ENCODE assay signal across 28 cellular contexts in genomic region chr1:2571348-2571747, GRCh38. TPM values are rescaled to one million over a fixed set of nuclear protein-coding genes. Genes with fewer than 3 reads are reported as not detected.
"Had no signal": no experiment of that assay in that cellular context is flagged by ENCODE, and none has a peak within 500 bp of the region (broad histone marks: within the 10 kb centered on the region; RNA-seq: fewer than 3 reads in every experiment).

No MANE protein-coding gene starts in this region.

- H3K4me3 ChIP-seq: neural progenitor cell, ovary, psoas muscle, skin epidermis, stomach, thoracic aorta, thyroid gland, tibial nerve, upper lobe of left lung, vagina had no signal

- H3K27me3 ChIP-seq: neural progenitor cell, ovary, thyroid gland, upper lobe of left lung, vagina had no signal

- DNase-seq: naive thymus-derived CD4-positive, alpha-beta T cell; natural killer cell; occipital lobe; ovary; posterior cingulate gyrus; stimulated activated CD4-positive, alpha-beta T cell treated with anti-CD3 and anti-CD28 coated beads, Interleukin-15, amount 100 ng/mL, for 24 hours; stimulated activated CD4-positive, alpha-beta T cell treated with anti-CD3 and anti-CD28 coated beads, Interleukin-2, amount 100 ng/mL, for 24 hours; stimulated activated CD4-positive, alpha-beta T cell treated with anti-CD3 and anti-CD28 coated beads, Interleukin-2, amount 100 ng/mL, for 48 hours; stimulated activated CD4-positive, alpha-beta T cell treated with anti-CD3 and anti-CD28 coated beads, Interleukin-4, amount 100 ng/mL, for 24 hours; stimulated activated naive B cell treated with anti-CD40 and anti-IgM and Interleukin-4, amounts not matched to agents 10 μg/mL and 1 μg/mL and 100 μg/mL, for 72 hours; stimulated activated naive CD4-positive, alpha-beta T cell treated with Interleukin-2 at 50 U/mL for 16 hours; stomach; thyroid gland; trophoblast cell; upper lobe of left lung had no signal

- H3K4me2 ChIP-seq: neural progenitor cell had no signal

- H3K9ac ChIP-seq: neural progenitor cell, parathyroid adenoma had no signal

- H3K27ac ChIP-seq: neural progenitor cell, ovary, parathyroid adenoma, psoas muscle, skin epidermis, stomach, thoracic aorta, thyroid gland, tibial nerve, vagina had no signal

- FAIRE-seq: urothelium cell line had no signal

- H3K4me1 ChIP-seq: neural progenitor cell, parathyroid adenoma, psoas muscle, vagina had no signal

- H2AFZ ChIP-seq: neural progenitor cell, parathyroid adenoma had no signal

- H3K79me2 ChIP-seq: parathyroid adenoma had no signal

- H3K9me3 ChIP-seq: ovary, psoas muscle, thyroid gland, vagina had no signal

- ATAC-seq: naive thymus-derived CD4-positive, alpha-beta T cell; natural killer cell; psoas muscle; right cardiac atrium; sciatic nerve; stimulated activated effector memory CD8-positive, alpha-beta T cell treated with anti-CD3 and anti-CD28 coated beads, Interleukin-12 subunit alpha, Interleukin-12 subunit beta, amount 100 ng/mL, for 72 hours; stimulated activated naive B cell treated with anti-CD40 and anti-IgM and Interleukin-4, amounts not matched to agents 10 μg/mL and 1 μg/mL and 100 μg/mL, for 72 hours had no signal

- H3K36me3 ChIP-seq: neural progenitor cell, ovary, stomach, thoracic aorta, thyroid gland, tibial nerve, upper lobe of left lung, vagina had no signal

RNA-seq across cellular contexts. Expression of gene HES5, which starts 41.3 kb away (rescaled TPM):
- total RNA-seq: naive thymus-derived CD4-positive, alpha-beta T cell; natural killer cell; osteoblast; renal cortical epithelial cell; thyroid gland; vagina had no signal
- polyA plus RNA-seq: naive thymus-derived CD4-positive, alpha-beta T cell had no signal
